In genomic region chr11:86802601-86803051, GRCh38 we compare ENCODE assay signal across 8 cellular contexts. TPM values are rescaled to one million over a fixed set of nuclear protein-coding genes. Genes with fewer than 3 reads are reported as not detected.
DNase-seq lines count a peak whose midpoint lies in the region; ATAC-seq lines count a peak whose summit lies in the region.

No MANE protein-coding gene starts in this region.

- H3K27ac Mint-ChIP-seq in activated naive CD8-positive, alpha-beta T cell treated with anti-CD3 and anti-CD28 coated beads for 36 hours = peak overlapping the region; percentile 71

- H3K9me3 Mint-ChIP-seq in activated naive CD8-positive, alpha-beta T cell treated with anti-CD3 and anti-CD28 coated beads for 36 hours = peaks cover 3% of the 10 kb centered on the region

- H3K36me3 Mint-ChIP-seq in activated naive CD8-positive, alpha-beta T cell treated with anti-CD3 and anti-CD28 coated beads for 36 hours = peaks cover 8% of the 10 kb centered on the region

- ATAC-seq in GM18502 (IDR thresholded peaks at IDR 0.05; ENCODE audit: poor library complexity, unreplicated experiment) = peak; percentile 57

- H3K27me3 Mint-ChIP-seq in activated naive CD8-positive, alpha-beta T cell treated with anti-CD3 and anti-CD28 coated beads for 36 hours = peaks cover 79% of the 10 kb centered on the region

- no peak overlapping the region for H3K4me3 Mint-ChIP-seq in activated naive CD8-positive, alpha-beta T cell treated with anti-CD3 and anti-CD28 coated beads for 36 hours

- DNase-seq in Ammon's horn (ENCODE audit: low spot score) (peak; percentile 31), NAMALWA (ENCODE audit: low spot score) (peak; percentile 68), iPS-NIHi11 (ENCODE audit: low spot score) (peak; percentile 53)
- peak; percentile 15 for DNase-seq in activated naive CD8-positive, alpha-beta T cell treated with anti-CD3 and anti-CD28 coated beads for 36 hours
- peak; percentile 27 for DNase-seq in stimulated activated CD4-positive, alpha-beta T cell treated with anti-CD3 and anti-CD28 coated beads, Interleukin-4, amount 100 ng/mL, for 24 hours
- DNase-seq in activated CD8-positive, alpha-beta memory T cell treated with anti-CD3 and anti-CD28 coated beads, Interleukin-2, amount 50 U/mL, for 4 hours = no peak
- no peak for DNase-seq in activated CD4-positive, CD25-positive, alpha-beta regulatory T cell (lab: John Stamatoyannopoulos, UW)

- H3K4me1 Mint-ChIP-seq in activated naive CD8-positive, alpha-beta T cell treated with anti-CD3 and anti-CD28 coated beads for 36 hours = peaks cover 41% of the 10 kb centered on the region

RNA-seq across cellular contexts. Expression of gene PRSS23, which starts 2.3 kb away (rescaled TPM):
- total RNA-seq in activated naive CD8-positive, alpha-beta T cell treated with anti-CD3 and anti-CD28 coated beads for 36 hours = 1 to 10 TPM; 3.7 to 4.0 TPM

Comparison
In these comparisons a context has a peak if more than half of its experiments do, and no peak if none do; other contexts are left out.
1. DNase-seq: peak in Ammon's horn (single experiment), NAMALWA (single experiment), activated naive CD8-positive, alpha-beta T cell treated with anti-CD3 and anti-CD28 coated beads for 36 hours (single experiment), iPS-NIHi11 (single experiment) and stimulated activated CD4-positive, alpha-beta T cell treated with anti-CD3 and anti-CD28 coated beads, Interleukin-4, amount 100 ng/mL, for 24 hours (single experiment); none in activated CD8-positive, alpha-beta memory T cell treated with anti-CD3 and anti-CD28 coated beads, Interleukin-2, amount 50 U/mL, for 4 hours (single experiment) and activated CD4-positive, CD25-positive, alpha-beta regulatory T cell (0 of 4).